In the genomic region with DNA sequence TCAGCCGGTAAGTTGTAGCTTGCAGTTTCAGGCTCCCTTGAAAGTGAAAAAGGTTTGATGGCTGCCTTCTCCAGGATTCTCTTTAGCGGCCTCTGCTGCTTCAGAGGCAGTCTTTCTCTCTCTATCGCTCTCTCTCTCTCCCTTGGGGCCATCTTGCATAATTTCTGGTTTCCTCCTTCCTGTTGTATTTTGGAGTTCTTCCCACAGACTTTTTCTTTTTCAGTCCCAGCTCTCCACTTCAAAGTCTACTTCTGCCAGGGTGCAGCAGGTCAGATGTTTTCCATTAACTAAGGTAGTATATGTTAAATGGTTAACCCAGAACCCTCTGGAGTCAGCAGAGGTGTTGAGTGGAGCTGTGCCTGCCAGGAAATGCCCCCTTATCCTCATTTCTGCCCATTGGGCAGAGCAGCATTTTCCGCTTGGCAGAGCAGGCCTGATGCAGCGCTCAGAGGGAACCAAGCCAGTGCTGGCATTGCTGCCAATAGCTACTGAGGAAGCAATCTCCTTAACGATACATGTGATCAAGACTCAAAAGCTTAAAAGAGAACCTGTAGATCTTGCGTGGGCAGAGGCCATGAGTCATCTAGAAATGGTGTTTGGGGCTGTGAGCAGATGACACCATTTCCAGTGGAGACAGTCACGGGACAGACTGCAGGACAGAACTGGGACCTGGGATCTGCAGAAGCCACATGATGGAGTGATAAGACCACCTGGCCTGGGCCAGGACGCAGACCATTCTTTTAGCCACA, we compare ENCODE assay signal across 8 cellular contexts. TPM values are rescaled to one million over a fixed set of nuclear protein-coding genes. Genes with fewer than 3 reads are reported as not detected.
A peak's percentile ranks its signal among the peaks of the same experiment; 100 is the strongest.
DNase-seq lines count a peak whose midpoint lies in the region; ATAC-seq, FAIRE-seq and TF ChIP-seq lines count a peak whose summit lies in the region.

No MANE protein-coding gene starts in this region.

- TF ChIP-seq POLR2A in H54 (IDR thresholded peaks at IDR 0.05; ENCODE audit: low read depth, low read length): no peak

- peak; percentile 93 for DNase-seq in GF-D8 (lab: John Stamatoyannopoulos, UW)
- no peak for DNase-seq in activated CD8-positive, alpha-beta memory T cell treated with anti-CD3 and anti-CD28 coated beads, Interleukin-2, amount 10 ng/mL, durations not matched to agents 7 days and 5 days
- DNase-seq in globus pallidus (ENCODE audit: low spot score): peak; percentile 61
- DNase-seq in progenitor cell of endocrine pancreas (ENCODE audit: low spot score, unreplicated experiment): no peak
- no peak for DNase-seq in iPS-NIHi11 (ENCODE audit: low spot score)
- DNase-seq in H54 (ENCODE audit: insufficient read length, low spot score): no peak

- no peaks in the 10 kb centered on the region for H3K9me3 Mint-ChIP-seq in activated CD8-positive, alpha-beta memory T cell treated with anti-CD3 and anti-CD28 coated beads, Interleukin-2, amount 10 ng/mL, durations not matched to agents 7 days and 5 days (ENCODE audit: low read depth)
- H3K9me3 Mint-ChIP-seq in progenitor cell of endocrine pancreas (ENCODE audit: low read depth): no peaks in the 10 kb centered on the region

- ATAC-seq in GM19455 (IDR thresholded peaks at IDR 0.05; ENCODE audit: unreplicated experiment): peak; percentile 68
- peak; percentile 84 for ATAC-seq in HG03460 (IDR thresholded peaks at IDR 0.05; ENCODE audit: unreplicated experiment)
- no peak for ATAC-seq in activated CD8-positive, alpha-beta memory T cell treated with anti-CD3 and anti-CD28 coated beads, Interleukin-2, amount 10 ng/mL, durations not matched to agents 7 days and 5 days

- H3K27ac Mint-ChIP-seq in activated CD8-positive, alpha-beta memory T cell treated with anti-CD3 and anti-CD28 coated beads, Interleukin-2, amount 10 ng/mL, durations not matched to agents 7 days and 5 days: peak overlapping the region; percentile 47
- peak overlapping the region; percentile 50 for H3K27ac Mint-ChIP-seq in progenitor cell of endocrine pancreas

- peaks cover 33% of the 10 kb centered on the region for H3K27me3 Mint-ChIP-seq in activated CD8-positive, alpha-beta memory T cell treated with anti-CD3 and anti-CD28 coated beads, Interleukin-2, amount 10 ng/mL, durations not matched to agents 7 days and 5 days
- peaks cover 7% of the 10 kb centered on the region for H3K27me3 Mint-ChIP-seq in progenitor cell of endocrine pancreas

- no peak for TF ChIP-seq CTCF in progenitor cell of endocrine pancreas (IDR thresholded peaks at IDR 0.05; ENCODE audit: unreplicated experiment)

- no peak overlapping the region for H3K4me3 Mint-ChIP-seq in activated CD8-positive, alpha-beta memory T cell treated with anti-CD3 and anti-CD28 coated beads, Interleukin-2, amount 10 ng/mL, durations not matched to agents 7 days and 5 days
- no peak overlapping the region for H3K4me3 Mint-ChIP-seq in progenitor cell of endocrine pancreas (ENCODE audit: low read depth)

- no peak for FAIRE-seq in H54 (lab: Jason Lieb, UNC)

- no peaks in the 10 kb centered on the region for H3K36me3 Mint-ChIP-seq in activated CD8-positive, alpha-beta memory T cell treated with anti-CD3 and anti-CD28 coated beads, Interleukin-2, amount 10 ng/mL, durations not matched to agents 7 days and 5 days
- H3K36me3 Mint-ChIP-seq in progenitor cell of endocrine pancreas (ENCODE audit: insufficient read depth): no peaks in the 10 kb centered on the region

- CTCF ChIA-PET in activated CD8-positive, alpha-beta memory T cell treated with anti-CD3 and anti-CD28 coated beads, Interleukin-2, amount 10 ng/mL, durations not matched to agents 7 days and 5 days (lab: Charles Lee): no interaction called here

- peaks cover 6% of the 10 kb centered on the region for H3K4me1 Mint-ChIP-seq in activated CD8-positive, alpha-beta memory T cell treated with anti-CD3 and anti-CD28 coated beads, Interleukin-2, amount 10 ng/mL, durations not matched to agents 7 days and 5 days
- H3K4me1 Mint-ChIP-seq in progenitor cell of endocrine pancreas (ENCODE audit: low read depth): peaks cover 4% of the 10 kb centered on the region

RNA-seq across cellular contexts. Expression of gene DBI, which starts 20.8 kb away (rescaled TPM):
- total RNA-seq in activated CD8-positive, alpha-beta memory T cell treated with anti-CD3 and anti-CD28 coated beads, Interleukin-2, amount 10 ng/mL, durations not matched to agents 7 days and 5 days: 100 to 1,000 TPM; 151 to 179 TPM
- 144 and 156 TPM in 2 replicates for total RNA-seq in progenitor cell of endocrine pancreas

RNA-seq across cellular contexts. Expression of gene C2orf76, which starts 20.9 kb away (rescaled TPM):
- total RNA-seq in activated CD8-positive, alpha-beta memory T cell treated with anti-CD3 and anti-CD28 coated beads, Interleukin-2, amount 10 ng/mL, durations not matched to agents 7 days and 5 days: 1 to 10 TPM; 6.2 to 9.9 TPM
- 8.4 and 10.9 TPM in 2 replicates for total RNA-seq in progenitor cell of endocrine pancreas

RNA-seq across cellular contexts. Expression of gene TMEM37, which starts 44.1 kb away (rescaled TPM):
- total RNA-seq in activated CD8-positive, alpha-beta memory T cell treated with anti-CD3 and anti-CD28 coated beads, Interleukin-2, amount 10 ng/mL, durations not matched to agents 7 days and 5 days: not detected
- 17.4 and 18.9 TPM in 2 replicates for total RNA-seq in progenitor cell of endocrine pancreas

Comparison
In these comparisons a context has a peak if more than half of its experiments do, and no peak if none do; other contexts are left out.
1. DNase-seq: peak in GF-D8 (single experiment) and globus pallidus (single experiment); none in activated CD8-positive, alpha-beta memory T cell treated with anti-CD3 and anti-CD28 coated beads, Interleukin-2, amount 10 ng/mL, durations not matched to agents 7 days and 5 days (single experiment), progenitor cell of endocrine pancreas (single experiment), iPS-NIHi11 (single experiment) and H54 (single experiment).
2. RNA of gene TMEM37, which starts 44.1 kb away (total RNA-seq): 17.4 to 18.9 TPM in progenitor cell of endocrine pancreas; not detected in activated CD8-positive, alpha-beta memory T cell treated with anti-CD3 and anti-CD28 coated beads, Interleukin-2, amount 10 ng/mL, durations not matched to agents 7 days and 5 days; every median in the first group is over 10 times any median in the second.